Comparison of ENCODE assay signal across 17 cellular contexts in the genomic region with DNA sequence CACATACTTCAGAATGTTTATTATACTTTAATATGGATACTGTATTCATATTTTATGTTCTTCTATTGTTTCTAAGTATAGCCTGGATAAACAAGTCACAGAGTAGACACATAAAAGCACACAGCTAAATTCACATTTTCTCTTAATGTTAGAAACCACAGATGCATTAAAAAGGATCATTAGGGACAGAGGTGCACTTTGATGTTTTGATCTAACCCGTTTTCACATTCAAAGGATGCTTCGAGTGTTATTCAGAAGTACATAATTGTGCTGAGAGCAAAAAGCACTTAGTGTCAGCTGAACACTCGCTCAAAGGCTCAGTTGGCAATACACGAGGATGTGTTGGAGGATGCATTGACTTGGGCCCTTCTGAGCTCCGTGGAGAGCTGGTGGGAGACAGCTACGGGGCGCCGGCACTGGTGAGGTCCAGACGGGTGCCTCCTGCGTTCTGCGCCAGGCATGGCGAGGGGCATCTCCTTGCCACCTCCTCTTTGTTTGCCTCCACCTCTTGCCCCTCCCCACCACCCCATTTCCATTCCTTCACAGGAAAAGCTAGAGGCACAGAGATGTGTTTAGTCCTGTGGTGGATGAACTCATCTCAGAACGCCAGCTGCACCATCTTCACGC. TPM values are rescaled to one million over a fixed set of nuclear protein-coding genes. Genes with fewer than 3 reads are reported as not detected.
A peak's percentile ranks its signal among the peaks of the same experiment; 100 is the strongest.
DNase-seq lines count a peak whose midpoint lies in the region; ATAC-seq lines count a peak whose summit lies in the region.
"Had no signal": no experiment of that assay in that cellular context is flagged by ENCODE, and none has a peak within 500 bp of the region (broad histone marks: within the 10 kb centered on the region; RNA-seq: fewer than 3 reads in every experiment).

No MANE protein-coding gene starts in this region.

- ATAC-seq in GM19397 (IDR thresholded peaks at IDR 0.05; ENCODE audit: unreplicated experiment) = no peak
- ATAC-seq in left lobe of liver = no peak

- H4K91ac ChIP-seq in neuronal stem cell (ENCODE audit: low read depth, low read length, poor library complexity) = no peak overlapping the region

- no peak overlapping the region for H2BK12ac ChIP-seq in neuronal stem cell (ENCODE audit: low read length)

- no peak overlapping the region for H2BK5ac ChIP-seq in neuronal stem cell (ENCODE audit: low read length)

- peaks cover 0 to 8% (median 0%) of the 10 kb centered on the region in 3 experiments for H3K27me3 ChIP-seq in neuronal stem cell (ENCODE audit: control insufficient read depth in 3 of 3, insufficient read depth in 3 of 3, low read depth in 1 of 3, low read length in 3 of 3)
- H3K27me3 ChIP-seq: SJCRH30 had no signal

- H3K18ac ChIP-seq in neuronal stem cell (ENCODE audit: low read length) = no peak overlapping the region

- H2BK120ac ChIP-seq in neuronal stem cell (ENCODE audit: low read depth, low read length) = no peak overlapping the region

- no peaks in the 10 kb centered on the region for H3K9me3 ChIP-seq in neuronal stem cell (replicated peaks in 1 of 2; ENCODE audit: control insufficient read depth in 2 of 2, insufficient read depth in 1 of 2, low read depth in 1 of 2, low read length in 2 of 2)
- H3K9me3 ChIP-seq: Caco-2, SJCRH30 had no signal

- no peak overlapping the region for H3K27ac ChIP-seq in neuronal stem cell (replicated peaks; ENCODE audit: low read length)
- H3K27ac ChIP-seq: SJCRH30 had no signal

- no peak overlapping the region for H3K4me3 ChIP-seq in neuronal stem cell (ENCODE audit: low read length in 2 of 2)
- H3K4me3 ChIP-seq: SJCRH30 had no signal

- WGBS in neuronal stem cell (ENCODE audit: extremely low coverage in 2 of 2, insufficient read length in 2 of 2, insufficient replicate concordance in 1 of 2), 2 donors = no CpG with 5 or more reads among the region's 14 CpGs

- H3K36me3 ChIP-seq in neuronal stem cell (replicated peaks in 1 of 2; ENCODE audit: control insufficient read depth in 2 of 2, insufficient read depth in 2 of 2, low read length in 2 of 2) = no peaks in the 10 kb centered on the region
- H3K36me3 ChIP-seq: SJCRH30 had no signal

- no peak overlapping the region for H3K23ac ChIP-seq in neuronal stem cell (ENCODE audit: low read depth, low read length, poor library complexity)

- no peak overlapping the region for H3K4me2 ChIP-seq in neuronal stem cell (ENCODE audit: insufficient read depth, low read length, poor library complexity, severe bottlenecking)

- H3K4me1 ChIP-seq in neuronal stem cell (ENCODE audit: control insufficient read depth in 2 of 2, insufficient read depth in 1 of 2, low read depth in 1 of 2, low read length in 2 of 2) = no peaks in the 10 kb centered on the region
- H3K4me1 ChIP-seq: Caco-2, SJCRH30 had no signal

- DNase-seq in NCI-H1105 (lab: John Stamatoyannopoulos, UW) = peak; percentile 94
- peak; percentile 91 for DNase-seq in NCI-H2029 treated with DMSO at 0.1 percent for 48 hours (lab: John Stamatoyannopoulos, UW)
- DNase-seq in NCI-H510A (lab: John Stamatoyannopoulos, UW) = peak; percentile 83
- DNase-seq in mesenteric fat pad (ENCODE audit: low spot score) = peak; percentile 88
- no peak for DNase-seq in left lobe of liver (ENCODE audit: low spot score)
- no peak for DNase-seq in neuronal stem cell (ENCODE audit: low spot score)
- DNase-seq in NCI-H146 treated with DMSO at 0.1 percent for 48 hours (lab: John Stamatoyannopoulos, UW; ENCODE audit: unreplicated experiment) = no peak
- DNase-seq: AML-193; Caco-2; HFFc6; KBM-7; NK-92 treated with Interleukin-12 subunit alpha and Interleukin-12 subunit beta, amount 100 ng/mL, for 24 hours; OCI-M1; RPMI8226; SJCRH30; T-helper 9 cell had no signal

- H3K79me1 ChIP-seq in neuronal stem cell (ENCODE audit: low read depth, low read length) = no peaks in the 10 kb centered on the region

- H3K14ac ChIP-seq in neuronal stem cell (ENCODE audit: low read length) = no peak overlapping the region

- H2AK5ac ChIP-seq in neuronal stem cell (ENCODE audit: low read depth, low read length) = no peak overlapping the region

- H4K8ac ChIP-seq in neuronal stem cell (ENCODE audit: low read depth, low read length) = no peak overlapping the region

- no peak overlapping the region for H2BK15ac ChIP-seq in neuronal stem cell (ENCODE audit: low read length)

- no peak overlapping the region for H3K9ac ChIP-seq in neuronal stem cell (ENCODE audit: low read depth, low read length, poor library complexity)

- no peak overlapping the region for H2AFZ ChIP-seq in neuronal stem cell (ENCODE audit: low read length)

- no peak overlapping the region for H3K4ac ChIP-seq in neuronal stem cell (ENCODE audit: low read length)

RNA-seq across cellular contexts. Expression of a gene that starts 35.5 kb away (rescaled TPM):
- total RNA-seq in mesenteric fat pad (30.8 TPM), left lobe of liver (9.5 TPM)
- polyA plus RNA-seq in neuronal stem cell (2013, experiment 1 of 2) = 29.2 TPM
- 30.5 TPM for polyA plus RNA-seq in neuronal stem cell (2013, experiment 2 of 2)

Comparison
In these comparisons a context has a peak if more than half of its experiments do, and no peak if none do; other contexts are left out.
1. DNase-seq: peak in NCI-H1105 (single experiment), NCI-H2029 treated with DMSO at 0.1 percent for 48 hours (single experiment), NCI-H510A (single experiment) and mesenteric fat pad (single experiment); none in left lobe of liver (single experiment), neuronal stem cell (single experiment) and NCI-H146 treated with DMSO at 0.1 percent for 48 hours (single experiment).